In the genomic region with DNA sequence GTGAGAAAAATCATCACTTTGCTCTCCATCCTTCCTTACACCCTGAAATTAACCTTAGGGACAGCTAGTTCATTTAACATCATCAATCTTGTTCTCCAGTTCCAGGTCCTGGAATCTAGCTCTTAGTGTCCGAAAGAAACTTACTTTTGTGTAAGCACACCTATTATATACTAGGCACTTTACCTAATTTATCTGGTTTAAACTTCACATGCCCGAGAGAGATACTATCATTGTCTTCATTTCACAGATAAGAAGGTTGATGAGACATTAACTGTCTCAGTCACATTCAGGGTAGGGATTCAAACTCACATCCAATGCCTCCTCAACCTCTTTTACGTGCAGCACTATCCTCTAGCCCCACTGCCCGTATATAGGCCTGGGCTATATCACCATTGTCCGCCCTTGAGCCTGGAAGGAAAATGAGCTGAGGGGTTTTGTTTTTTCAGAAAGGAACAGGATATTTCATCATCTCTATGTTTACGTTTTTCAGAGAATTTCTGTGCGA, we compare ENCODE assay signal across 8 cellular contexts. TPM values are rescaled to one million over a fixed set of nuclear protein-coding genes. Genes with fewer than 3 reads are reported as not detected.
DNase-seq lines count a peak whose midpoint lies in the region; ATAC-seq, FAIRE-seq and TF ChIP-seq lines count a peak whose summit lies in the region.

No MANE protein-coding gene starts in this region.

- DNase-seq in bronchial epithelial cell (ENCODE audit: low read depth) (no peak), midbrain (lab: John Stamatoyannopoulos, UW) (peak; percentile 61), DMS153 (lab: John Stamatoyannopoulos, UW) (no peak), KG1 (lab: John Stamatoyannopoulos, UW) (no peak), SHP77 treated with DMSO at 0.1 percent for 48 hours (lab: John Stamatoyannopoulos, UW) (no peak)

- ATAC-seq in HG03565 (IDR thresholded peaks at IDR 0.05; ENCODE audit: unreplicated experiment) (peak; percentile 10), GM21786 (IDR thresholded peaks at IDR 0.05; ENCODE audit: unreplicated experiment) (no peak)

- TF ChIP-seq CTCF in GM12875 (IDR thresholded peaks at IDR 0.05; ENCODE audit: borderline replicate concordance, insufficient read depth, low read depth, low read length) (no peak), bronchial epithelial cell (IDR thresholded peaks at IDR 0.05; ENCODE audit: insufficient read depth, low read length, severe bottlenecking) (no peak)

- no peak for FAIRE-seq in bronchial epithelial cell (lab: Jason Lieb, UNC)

- peak overlapping the region; percentile 66 for H3K4me3 ChIP-seq in GM12875 (ENCODE audit: low read depth, low read length)
- H3K4me3 ChIP-seq in bronchial epithelial cell (ENCODE audit: low read depth, low read length) = peak overlapping the region; percentile 98

- no peaks in the 10 kb centered on the region for H3K36me3 ChIP-seq in bronchial epithelial cell (ENCODE audit: control insufficient read depth, insufficient read depth, low read length)

- H3K27me3 ChIP-seq in bronchial epithelial cell (ENCODE audit: control insufficient read depth, insufficient read depth, low read length) = no peaks in the 10 kb centered on the region

RNA-seq across cellular contexts. Expression of a gene that starts 0.5 kb away (rescaled TPM):
- 38.3 and 50.8 TPM in 2 replicates for total RNA-seq in bronchial epithelial cell

RNA-seq across cellular contexts. Expression of a gene that starts 8.2 kb away (rescaled TPM):
- 1.8 and 2.9 TPM in 2 replicates for total RNA-seq in bronchial epithelial cell

RNA-seq across cellular contexts. Expression of a gene that starts 26.0 kb away (rescaled TPM):
- not detected in 2 replicates for total RNA-seq in bronchial epithelial cell

RNA-seq across cellular contexts. Expression of a gene that starts 49.1 kb away (rescaled TPM):
- under 0.01 and 0.13 TPM in 2 replicates for total RNA-seq in bronchial epithelial cell
